ENCODE assay signal across 11 cellular contexts in genomic region chr3:112127522-112128494, GRCh38.
DNase-seq lines count a peak whose midpoint lies in the region; ATAC-seq and TF ChIP-seq lines count a peak whose summit lies in the region.
"Had no signal": no experiment of that assay in that cellular context is flagged by ENCODE, and none has a peak within 500 bp of the region (broad histone marks: within the 10 kb centered on the region; RNA-seq: fewer than 3 reads in every experiment).

No MANE protein-coding gene starts in this region.

- TF ChIP-seq CTCF in RWPE1 (conservative IDR thresholded peaks at IDR 0.05; ENCODE audit: low read depth) = no peak

- H3K27ac Mint-ChIP-seq in activated naive CD4-positive, alpha-beta T cell treated with anti-CD3 and anti-CD28 coated beads, Interleukin-2, amount 10 ng/mL, durations not matched to agents 7 days and 5 days = peak overlapping the region; percentile 86
- H3K27ac Mint-ChIP-seq in activated naive CD8-positive, alpha-beta T cell treated with anti-CD3 and anti-CD28 coated beads, Interleukin-2, amount 50 U/mL, for 24 hours = peak overlapping the region; percentile 75
- H3K27ac Mint-ChIP-seq in stimulated activated memory B cell treated with anti-CD40 and anti-IgM and Interleukin-4, amounts not matched to agents 10 μg/mL and 1 μg/mL and 100 μg/mL, for 72 hours = peak overlapping the region; percentile 53

- H3K36me3 ChIP-seq in KOPT-K1 (ENCODE audit: insufficient read depth, low read length) = peaks cover 18% of the 10 kb centered on the region
- H3K36me3 ChIP-seq: prostate gland, upper lobe of right lung had no signal

- no peaks in the 10 kb centered on the region for H3K27me3 Mint-ChIP-seq in activated naive CD4-positive, alpha-beta T cell treated with anti-CD3 and anti-CD28 coated beads, Interleukin-2, amount 10 ng/mL, durations not matched to agents 7 days and 5 days
- no peaks in the 10 kb centered on the region for H3K27me3 Mint-ChIP-seq in activated naive CD8-positive, alpha-beta T cell treated with anti-CD3 and anti-CD28 coated beads, Interleukin-2, amount 50 U/mL, for 24 hours
- no peaks in the 10 kb centered on the region for H3K27me3 Mint-ChIP-seq in stimulated activated memory B cell treated with anti-CD40 and anti-IgM and Interleukin-4, amounts not matched to agents 10 μg/mL and 1 μg/mL and 100 μg/mL, for 72 hours

- H3K36me3 Mint-ChIP-seq in activated naive CD4-positive, alpha-beta T cell treated with anti-CD3 and anti-CD28 coated beads, Interleukin-2, amount 10 ng/mL, durations not matched to agents 7 days and 5 days = peaks cover 59% of the 10 kb centered on the region
- peaks cover 7% of the 10 kb centered on the region for H3K36me3 Mint-ChIP-seq in activated naive CD8-positive, alpha-beta T cell treated with anti-CD3 and anti-CD28 coated beads, Interleukin-2, amount 50 U/mL, for 24 hours (ENCODE audit: low read depth)
- peaks cover 28% of the 10 kb centered on the region for H3K36me3 Mint-ChIP-seq in stimulated activated memory B cell treated with anti-CD40 and anti-IgM and Interleukin-4, amounts not matched to agents 10 μg/mL and 1 μg/mL and 100 μg/mL, for 72 hours

- H3K27ac ChIP-seq in KOPT-K1 (ENCODE audit: low read depth, low read length, poor library complexity, severe bottlenecking) (peak overlapping the region; percentile 89), RWPE1 (no peak overlapping the region)
- H3K27ac ChIP-seq: foreskin keratinocyte, prostate gland, upper lobe of right lung had no signal

- CTCF ChIA-PET in activated naive CD4-positive, alpha-beta T cell treated with anti-CD3 and anti-CD28 coated beads, Interleukin-2, amount 10 ng/mL, durations not matched to agents 7 days and 5 days (lab: Charles Lee) = interaction anchor here (0.7 to 2.8 kb wide), 4 partner anchors 9 to 166 kb away, joined by 3 to 14 read pairs (median 6); partner anchors contain the start of gene SLC9C1
- CTCF ChIA-PET in RWPE1 (lab: Yijun Ruan, JAX) = no interaction called here

- peak overlapping the region; percentile 57 for H3K4me3 Mint-ChIP-seq in activated naive CD4-positive, alpha-beta T cell treated with anti-CD3 and anti-CD28 coated beads, Interleukin-2, amount 10 ng/mL, durations not matched to agents 7 days and 5 days
- H3K4me3 Mint-ChIP-seq in activated naive CD8-positive, alpha-beta T cell treated with anti-CD3 and anti-CD28 coated beads, Interleukin-2, amount 50 U/mL, for 24 hours = peak overlapping the region; percentile 61
- H3K4me3 Mint-ChIP-seq in stimulated activated memory B cell treated with anti-CD40 and anti-IgM and Interleukin-4, amounts not matched to agents 10 μg/mL and 1 μg/mL and 100 μg/mL, for 72 hours = peak overlapping the region; percentile 27

- POLR2A ChIA-PET in RWPE1 (lab: Yijun Ruan, JAX; ENCODE audit: low non-redundant PET) = no interaction called here

- ATAC-seq in activated naive CD8-positive, alpha-beta T cell treated with anti-CD3 and anti-CD28 coated beads, Interleukin-2, amount 50 U/mL, for 24 hours = no peak
- ATAC-seq in stimulated activated memory B cell treated with anti-CD40 and anti-IgM and Interleukin-4, amounts not matched to agents 10 μg/mL and 1 μg/mL and 100 μg/mL, for 72 hours = peak; percentile 22
- no peak for ATAC-seq in HG03025 (IDR thresholded peaks at IDR 0.05; ENCODE audit: low FRiP score, unreplicated experiment)
- ATAC-seq: upper lobe of right lung had no signal

- H3K4me1 Mint-ChIP-seq in activated naive CD4-positive, alpha-beta T cell treated with anti-CD3 and anti-CD28 coated beads, Interleukin-2, amount 10 ng/mL, durations not matched to agents 7 days and 5 days = peaks cover 77% of the 10 kb centered on the region
- H3K4me1 Mint-ChIP-seq in activated naive CD8-positive, alpha-beta T cell treated with anti-CD3 and anti-CD28 coated beads, Interleukin-2, amount 50 U/mL, for 24 hours = peaks cover 66% of the 10 kb centered on the region
- H3K4me1 Mint-ChIP-seq in stimulated activated memory B cell treated with anti-CD40 and anti-IgM and Interleukin-4, amounts not matched to agents 10 μg/mL and 1 μg/mL and 100 μg/mL, for 72 hours = peaks cover 78% of the 10 kb centered on the region

- H3K9me3 Mint-ChIP-seq in activated naive CD4-positive, alpha-beta T cell treated with anti-CD3 and anti-CD28 coated beads, Interleukin-2, amount 10 ng/mL, durations not matched to agents 7 days and 5 days = no peaks in the 10 kb centered on the region
- H3K9me3 Mint-ChIP-seq in activated naive CD8-positive, alpha-beta T cell treated with anti-CD3 and anti-CD28 coated beads, Interleukin-2, amount 50 U/mL, for 24 hours = no peaks in the 10 kb centered on the region
- no peaks in the 10 kb centered on the region for H3K9me3 Mint-ChIP-seq in stimulated activated memory B cell treated with anti-CD40 and anti-IgM and Interleukin-4, amounts not matched to agents 10 μg/mL and 1 μg/mL and 100 μg/mL, for 72 hours

- no peak for DNase-seq in activated naive CD4-positive, alpha-beta T cell treated with anti-CD3 and anti-CD28 coated beads, Interleukin-2, amount 10 ng/mL, durations not matched to agents 7 days and 5 days
- no peak for DNase-seq in activated naive CD4-positive, alpha-beta T cell (lab: John Stamatoyannopoulos, UW)
- DNase-seq in activated naive CD8-positive, alpha-beta T cell treated with anti-CD3 and anti-CD28 coated beads, Interleukin-2, amount 50 U/mL, for 24 hours = no peak
- DNase-seq in RWPE1 (ENCODE audit: low spot score) (no peak), inferior parietal cortex (ENCODE audit: extremely low spot score) (no peak)
- DNase-seq: upper lobe of right lung had no signal

- no peaks in the 10 kb centered on the region for H3K9me3 ChIP-seq in KOPT-K1 (ENCODE audit: insufficient read depth, low read length, poor library complexity, severe bottlenecking)
- H3K9me3 ChIP-seq: prostate gland, upper lobe of right lung had no signal
